In genomic region chr18:48719988-48720654, GRCh38 we compare ENCODE assay signal across 17 cellular contexts.
DNase-seq lines count a peak whose midpoint lies in the region; ATAC-seq and TF ChIP-seq lines count a peak whose summit lies in the region.
"Had no signal": no experiment of that assay in that cellular context is flagged by ENCODE, and none has a peak within 500 bp of the region (broad histone marks: within the 10 kb centered on the region; RNA-seq: fewer than 3 reads in every experiment).

No MANE protein-coding gene starts in this region.

- TF ChIP-seq RAD21 in neural cell (conservative IDR thresholded peaks at IDR 0.05), result no peak

- TF ChIP-seq CTCF in chondrocyte (IDR thresholded peaks at IDR 0.05) (no peak), neural cell (IDR thresholded peaks at IDR 0.05; ENCODE audit: poor library complexity, severe bottlenecking) (no peak), colonic mucosa (IDR thresholded peaks at IDR 0.05) (no peak)

- H3K9me2 ChIP-seq in neural cell (ENCODE audit: insufficient read depth, low read length), result no peaks in the 10 kb centered on the region

- H2AFZ ChIP-seq in neural cell (ENCODE audit: low read depth, low read length), result no peak overlapping the region

- H3K4me2 ChIP-seq in BLaER1 (peak overlapping the region; percentile 9; the same call in 1 of the 2 replicates), neural cell (ENCODE audit: low read length) (no peak overlapping the region)

- DNase-seq in NCI-H2227 (lab: John Stamatoyannopoulos, UW; ENCODE audit: unreplicated experiment), result peak; percentile 24
- DNase-seq in chondrocyte (ENCODE audit: low spot score), result no peak
- no peak for DNase-seq in activated CD4-positive, CD25-positive, alpha-beta regulatory T cell treated with anti-CD3 and anti-CD28 coated beads, Interleukin-2, amount 50 U/mL, for 72 hours
- DNase-seq in colonic mucosa, result no peak
- no peak for DNase-seq in Right ventricle myocardium superior
- DNase-seq: activated CD4-positive, alpha-beta T cell treated with anti-CD3 and anti-CD28 coated beads for 36 hours; activated naive CD8-positive, alpha-beta T cell treated with anti-CD3 and anti-CD28 coated beads, Interleukin-2, amount 10 ng/mL, durations not matched to agents 7 days and 5 days; activated T-cell treated with anti-CD3 and anti-CD28 coated beads for 4 hours; GDM1; immature natural killer cell; stimulated activated CD4-positive, alpha-beta T cell treated with anti-CD3 and anti-CD28 coated beads, Interleukin-4, amount 100 ng/mL, for 4 hours; stimulated activated naive B cell treated with anti-CD40 and anti-IgM and Interleukin-4, amounts not matched to agents 10 μg/mL and 1 μg/mL and 100 μg/mL, for 72 hours had no signal

- H3K36me3 ChIP-seq in BLaER1, result peaks cover 17% of the 10 kb centered on the region; the same call in 1 of the 2 replicates
- peaks cover 3% of the 10 kb centered on the region for H3K36me3 ChIP-seq in neural cell (ENCODE audit: insufficient read depth, low read length)
- no peaks in the 10 kb centered on the region for H3K36me3 ChIP-seq in colonic mucosa
- H3K36me3 ChIP-seq: HAP-1 had no signal

- no peak overlapping the region for H3K4me3 ChIP-seq in BLaER1
- H3K4me3 ChIP-seq in neural cell (ENCODE audit: low read length), result peak overlapping the region; percentile 46
- H3K4me3 ChIP-seq in colonic mucosa, result no peak overlapping the region
- H3K4me3 ChIP-seq: HAP-1 had no signal

- H3K9me3 Mint-ChIP-seq in chondrocyte (ENCODE audit: low read depth), result no peaks in the 10 kb centered on the region
- H3K9me3 Mint-ChIP-seq: activated naive CD8-positive, alpha-beta T cell treated with anti-CD3 and anti-CD28 coated beads, Interleukin-2, amount 10 ng/mL, durations not matched to agents 7 days and 5 days; dendritic cell treated with granulocyte-macrophage colony-stimulating factor and Interleukin-4, amounts not matched to agents 40 ng/mL and 50 ng/mL, for 4 days; immature natural killer cell had no signal

- peak overlapping the region; percentile 78 for H3K27ac Mint-ChIP-seq in chondrocyte (ENCODE audit: unreplicated experiment)
- H3K27ac Mint-ChIP-seq: activated CD4-positive, alpha-beta T cell treated with anti-CD3 and anti-CD28 coated beads for 36 hours; activated naive CD8-positive, alpha-beta T cell treated with anti-CD3 and anti-CD28 coated beads, Interleukin-2, amount 10 ng/mL, durations not matched to agents 7 days and 5 days; dendritic cell treated with granulocyte-macrophage colony-stimulating factor and Interleukin-4, amounts not matched to agents 40 ng/mL and 50 ng/mL, for 4 days; immature natural killer cell; stimulated activated naive B cell treated with anti-CD40 and anti-IgM and Interleukin-4, amounts not matched to agents 10 μg/mL and 1 μg/mL and 100 μg/mL, for 72 hours had no signal

- intact Hi-C loops in colonic mucosa (cut with DNase I) (no loop called here), Right ventricle myocardium superior (cut with DNase I) (no loop called here)

- ATAC-seq in HG02798 (IDR thresholded peaks at IDR 0.05; ENCODE audit: poor library complexity, unreplicated experiment) (no peak), Right ventricle myocardium superior (ENCODE audit: poor library complexity) (no peak)
- ATAC-seq: activated CD4-positive, alpha-beta T cell treated with anti-CD3 and anti-CD28 coated beads for 36 hours; stimulated activated naive B cell treated with anti-CD40 and anti-IgM and Interleukin-4, amounts not matched to agents 10 μg/mL and 1 μg/mL and 100 μg/mL, for 72 hours had no signal

- H3K27me3 Mint-ChIP-seq in chondrocyte (ENCODE audit: low read depth), result no peaks in the 10 kb centered on the region
- H3K27me3 Mint-ChIP-seq: activated CD4-positive, alpha-beta T cell treated with anti-CD3 and anti-CD28 coated beads for 36 hours; dendritic cell treated with granulocyte-macrophage colony-stimulating factor and Interleukin-4, amounts not matched to agents 40 ng/mL and 50 ng/mL, for 4 days; stimulated activated naive B cell treated with anti-CD40 and anti-IgM and Interleukin-4, amounts not matched to agents 10 μg/mL and 1 μg/mL and 100 μg/mL, for 72 hours had no signal

- no peaks in the 10 kb centered on the region for H3F3A ChIP-seq in neural cell (ENCODE audit: insufficient read depth, low read length, poor library complexity, severe bottlenecking)

- peaks cover 42% of the 10 kb centered on the region for H3K36me3 Mint-ChIP-seq in chondrocyte (ENCODE audit: low read depth)
- H3K36me3 Mint-ChIP-seq: activated naive CD8-positive, alpha-beta T cell treated with anti-CD3 and anti-CD28 coated beads, Interleukin-2, amount 10 ng/mL, durations not matched to agents 7 days and 5 days had no signal

- H3K27ac ChIP-seq in BLaER1 (no peak overlapping the region), neural cell (ENCODE audit: low read length) (peak overlapping the region; percentile 81), colonic mucosa (no peak overlapping the region)

- no peaks in the 10 kb centered on the region for H3K27me3 ChIP-seq in BLaER1
- no peaks in the 10 kb centered on the region for H3K27me3 ChIP-seq in neural cell (ENCODE audit: insufficient read depth, low read depth, low read length)
- no peaks in the 10 kb centered on the region for H3K27me3 ChIP-seq in colonic mucosa

- H3K9ac ChIP-seq in BLaER1 (no peak overlapping the region), neural cell (ENCODE audit: low read length) (peak overlapping the region; percentile 44), colonic mucosa (ENCODE audit: low read depth in 2 of 2, low read length in 2 of 2) (no peak overlapping the region)

- H3K4me1 Mint-ChIP-seq in chondrocyte (ENCODE audit: low read depth), result peaks cover 37% of the 10 kb centered on the region
- H3K4me1 Mint-ChIP-seq: activated CD4-positive, alpha-beta T cell treated with anti-CD3 and anti-CD28 coated beads for 36 hours had no signal

- H3K9me3 ChIP-seq in BLaER1 (no peaks in the 10 kb centered on the region), neural cell (ENCODE audit: low read length) (no peaks in the 10 kb centered on the region), colonic mucosa (no peaks in the 10 kb centered on the region)
- H3K9me3 ChIP-seq: HAP-1 had no signal

- peak; percentile 65 for TF ChIP-seq EP300 in neural cell (conservative IDR thresholded peaks at IDR 0.05; ENCODE audit: poor library complexity, severe bottlenecking)

- H3K79me2 ChIP-seq in neural cell (replicated peaks; ENCODE audit: insufficient read depth, low read length), result no peaks in the 10 kb centered on the region

- H3K4me3 Mint-ChIP-seq in chondrocyte (ENCODE audit: unreplicated experiment), result no peak overlapping the region
- H3K4me3 Mint-ChIP-seq: activated CD4-positive, alpha-beta T cell treated with anti-CD3 and anti-CD28 coated beads for 36 hours; activated naive CD8-positive, alpha-beta T cell treated with anti-CD3 and anti-CD28 coated beads, Interleukin-2, amount 10 ng/mL, durations not matched to agents 7 days and 5 days; dendritic cell treated with granulocyte-macrophage colony-stimulating factor and Interleukin-4, amounts not matched to agents 40 ng/mL and 50 ng/mL, for 4 days; immature natural killer cell; stimulated activated naive B cell treated with anti-CD40 and anti-IgM and Interleukin-4, amounts not matched to agents 10 μg/mL and 1 μg/mL and 100 μg/mL, for 72 hours had no signal

- H3K4me1 ChIP-seq in BLaER1 (peaks cover 43% of the 10 kb centered on the region), colonic mucosa (no peaks in the 10 kb centered on the region)
- H3K4me1 ChIP-seq: HAP-1 had no signal

- peaks cover 4% of the 10 kb centered on the region; the same call in 1 of the 2 replicates for H4K20me1 ChIP-seq in BLaER1
- no peaks in the 10 kb centered on the region for H4K20me1 ChIP-seq in neural cell (ENCODE audit: insufficient read depth)

TF ChIP-seq in neural cell, 6 proteins besides CTCF, POLR2A, EP300 and RAD21:
- TF ChIP-seq, protein P1, sequence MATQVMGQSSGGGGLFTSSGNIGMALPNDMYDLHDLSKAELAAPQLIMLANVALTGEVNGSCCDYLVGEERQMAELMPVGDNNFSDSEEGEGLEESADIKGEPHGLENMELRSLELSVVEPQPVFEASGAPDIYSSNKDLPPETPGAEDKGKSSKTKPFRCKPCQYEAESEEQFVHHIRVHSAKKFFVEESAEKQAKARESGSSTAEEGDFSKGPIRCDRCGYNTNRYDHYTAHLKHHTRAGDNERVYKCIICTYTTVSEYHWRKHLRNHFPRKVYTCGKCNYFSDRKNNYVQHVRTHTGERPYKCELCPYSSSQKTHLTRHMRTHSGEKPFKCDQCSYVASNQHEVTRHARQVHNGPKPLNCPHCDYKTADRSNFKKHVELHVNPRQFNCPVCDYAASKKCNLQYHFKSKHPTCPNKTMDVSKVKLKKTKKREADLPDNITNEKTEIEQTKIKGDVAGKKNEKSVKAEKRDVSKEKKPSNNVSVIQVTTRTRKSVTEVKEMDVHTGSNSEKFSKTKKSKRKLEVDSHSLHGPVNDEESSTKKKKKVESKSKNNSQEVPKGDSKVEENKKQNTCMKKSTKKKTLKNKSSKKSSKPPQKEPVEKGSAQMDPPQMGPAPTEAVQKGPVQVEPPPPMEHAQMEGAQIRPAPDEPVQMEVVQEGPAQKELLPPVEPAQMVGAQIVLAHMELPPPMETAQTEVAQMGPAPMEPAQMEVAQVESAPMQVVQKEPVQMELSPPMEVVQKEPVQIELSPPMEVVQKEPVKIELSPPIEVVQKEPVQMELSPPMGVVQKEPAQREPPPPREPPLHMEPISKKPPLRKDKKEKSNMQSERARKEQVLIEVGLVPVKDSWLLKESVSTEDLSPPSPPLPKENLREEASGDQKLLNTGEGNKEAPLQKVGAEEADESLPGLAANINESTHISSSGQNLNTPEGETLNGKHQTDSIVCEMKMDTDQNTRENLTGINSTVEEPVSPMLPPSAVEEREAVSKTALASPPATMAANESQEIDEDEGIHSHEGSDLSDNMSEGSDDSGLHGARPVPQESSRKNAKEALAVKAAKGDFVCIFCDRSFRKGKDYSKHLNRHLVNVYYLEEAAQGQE (IDR thresholded peaks at IDR 0.05; ENCODE audit: borderline replicate concordance), result no peak
- TF ChIP-seq POLR2AphosphoS5 (IDR thresholded peaks at IDR 0.05) (no peak), MXI1 (conservative IDR thresholded peaks at IDR 0.05; ENCODE audit: poor library complexity, severe bottlenecking) (no peak), TAF1 (IDR thresholded peaks at IDR 0.05; ENCODE audit: low read depth) (no peak), SMC3 (conservative IDR thresholded peaks at IDR 0.05; ENCODE audit: poor library complexity) (no peak), EZH2 (IDR thresholded peaks at IDR 0.05; ENCODE audit: borderline replicate concordance, insufficient read depth, low read length, poor library complexity, severe bottlenecking) (no peak)
